In the genomic region with DNA sequence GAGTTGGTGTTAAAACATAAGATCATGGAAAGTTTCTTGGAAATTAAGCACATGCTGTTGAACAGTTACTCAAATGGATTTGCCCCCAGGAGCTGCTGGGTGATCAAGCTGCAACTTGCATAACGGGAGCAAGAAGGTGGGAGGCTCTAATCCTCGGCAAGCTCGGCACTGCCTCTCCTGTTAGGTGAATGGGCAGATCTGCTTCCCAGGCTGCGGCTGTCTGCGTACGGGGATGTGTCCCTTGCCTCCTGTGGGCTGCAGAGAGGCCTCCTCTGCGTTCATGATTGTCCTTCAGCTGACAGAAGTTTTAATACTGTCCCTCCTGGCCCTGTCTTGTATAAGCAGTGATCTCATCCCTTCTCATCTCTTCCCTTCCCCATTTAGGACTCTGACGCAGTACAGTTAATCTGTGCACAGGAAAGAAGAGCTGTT, we compare ENCODE assay signal across 19 cellular contexts. TPM values are rescaled to one million over a fixed set of nuclear protein-coding genes. Genes with fewer than 3 reads are reported as not detected.
A peak's percentile ranks its signal among the peaks of the same experiment; 100 is the strongest.
DNase-seq lines count a peak whose midpoint lies in the region.
"Had no signal": no experiment of that assay in that cellular context is flagged by ENCODE, and none has a peak within 500 bp of the region (broad histone marks: within the 10 kb centered on the region; RNA-seq: fewer than 3 reads in every experiment).

No MANE protein-coding gene starts in this region.

- no peak overlapping the region for H4K8ac ChIP-seq in neuronal stem cell (ENCODE audit: low read depth, low read length)

- H3K4me3 Mint-ChIP-seq in activated T-cell treated with anti-CD3 and anti-CD28 coated beads, Interleukin-2, amount 50 U/mL, for 24 hours: no peak overlapping the region
- H3K4me3 Mint-ChIP-seq: H9 had no signal

- peaks cover 37% of the 10 kb centered on the region for H3K4me1 Mint-ChIP-seq in activated T-cell treated with anti-CD3 and anti-CD28 coated beads, Interleukin-2, amount 50 U/mL, for 24 hours (ENCODE audit: low read depth)

- H3K27ac ChIP-seq in caudate nucleus (ENCODE audit: low read depth, low read length) (peak overlapping the region; percentile 72), temporal lobe (ENCODE audit: low read depth, low read length) (peak overlapping the region; percentile 47), neuronal stem cell (replicated peaks; ENCODE audit: low read length) (no peak overlapping the region)
- H3K27ac ChIP-seq: SJSA1 had no signal

- no peak overlapping the region for H2AFZ ChIP-seq in neuronal stem cell (ENCODE audit: low read length)

- no peak overlapping the region for H3K4ac ChIP-seq in neuronal stem cell (ENCODE audit: low read length)

- no peak overlapping the region for H2AK5ac ChIP-seq in neuronal stem cell (ENCODE audit: low read depth, low read length)

- no peaks in the 10 kb centered on the region for H3K4me1 ChIP-seq in neuronal stem cell (ENCODE audit: control insufficient read depth in 2 of 2, insufficient read depth in 1 of 2, low read depth in 1 of 2, low read length in 2 of 2)
- H3K4me1 ChIP-seq: gastrocnemius medialis had no signal

- H3K9me3 Mint-ChIP-seq in activated T-cell treated with anti-CD3 and anti-CD28 coated beads, Interleukin-2, amount 50 U/mL, for 24 hours: no peaks in the 10 kb centered on the region
- H3K9me3 Mint-ChIP-seq: H9 had no signal

- no peak for DNase-seq in activated T-cell treated with anti-CD3 and anti-CD28 coated beads, Interleukin-2, amount 50 U/mL, for 24 hours
- DNase-seq in activated T-cell treated with anti-CD3 and anti-CD28 coated beads, Interleukin-2, amount 50 U/mL, for 48 hours: no peak
- DNase-seq in caudate nucleus (lab: John Stamatoyannopoulos, UW): peak in 41 of 61 donors; percentile 9 to 87 (median 44)
- DNase-seq in iris pigment epithelial cell (ENCODE audit: low read depth): peak; percentile 51
- no peak for DNase-seq in RKO (ENCODE audit: low spot score)
- DNase-seq in MG63: no peak
- DNase-seq in neuronal stem cell (ENCODE audit: low spot score): no peak
- DNase-seq: activated CD8-positive, alpha-beta memory T cell treated with anti-CD3 and anti-CD28 coated beads for 24 hours; activated gamma-delta T cell; effector CD8-positive, alpha-beta T cell; gastrocnemius medialis; H9; KBM-7; mucosa of descending colon; NCI-H1417; NCI-H2227 treated with DMSO at 0.1 percent for 48 hours; stimulated activated CD4-positive, alpha-beta T cell treated with anti-CD3 and anti-CD28 coated beads, Interleukin-15, amount 100 ng/mL, for 24 hours had no signal

- peaks cover 27% of the 10 kb centered on the region for H3K36me3 ChIP-seq in MG63
- peaks cover 27 to 44% of the 10 kb centered on the region in 2 donors for H3K36me3 ChIP-seq in neuronal stem cell (replicated peaks in 1 of 2; ENCODE audit: control insufficient read depth in 2 of 2, insufficient read depth in 2 of 2, low read length in 2 of 2)

- H3K4me2 ChIP-seq in neuronal stem cell (ENCODE audit: insufficient read depth, low read length, poor library complexity, severe bottlenecking): no peak overlapping the region

- H4K91ac ChIP-seq in neuronal stem cell (ENCODE audit: low read depth, low read length, poor library complexity): no peak overlapping the region

- H2BK12ac ChIP-seq in neuronal stem cell (ENCODE audit: low read length): no peak overlapping the region

- H3K18ac ChIP-seq in neuronal stem cell (ENCODE audit: low read length): no peak overlapping the region

- H3K23ac ChIP-seq in neuronal stem cell (ENCODE audit: low read depth, low read length, poor library complexity): no peak overlapping the region

- no peaks in the 10 kb centered on the region for H3K79me1 ChIP-seq in neuronal stem cell (ENCODE audit: low read depth, low read length)

- H3K14ac ChIP-seq in neuronal stem cell (ENCODE audit: low read length): no peak overlapping the region

- peak overlapping the region; percentile 6 for H3K27ac Mint-ChIP-seq in activated T-cell treated with anti-CD3 and anti-CD28 coated beads, Interleukin-2, amount 50 U/mL, for 24 hours

- H3K36me3 Mint-ChIP-seq in activated T-cell treated with anti-CD3 and anti-CD28 coated beads, Interleukin-2, amount 50 U/mL, for 24 hours (ENCODE audit: low read depth): peaks cover 50% of the 10 kb centered on the region

- H3K27me3 Mint-ChIP-seq in activated T-cell treated with anti-CD3 and anti-CD28 coated beads, Interleukin-2, amount 50 U/mL, for 24 hours: no peaks in the 10 kb centered on the region

- H3K27me3 ChIP-seq in MG63 (no peaks in the 10 kb centered on the region), neuronal stem cell (ENCODE audit: control insufficient read depth in 3 of 3, insufficient read depth in 3 of 3, low read depth in 1 of 3, low read length in 3 of 3) (no peaks in the 10 kb centered on the region)
- H3K27me3 ChIP-seq: gastrocnemius medialis, SJSA1 had no signal

- no peak overlapping the region for H3K4me3 ChIP-seq in MG63
- no peak overlapping the region for H3K4me3 ChIP-seq in neuronal stem cell (ENCODE audit: low read length in 2 of 2)
- H3K4me3 ChIP-seq: gastrocnemius medialis, mucosa of descending colon, SJSA1 had no signal

- no peak overlapping the region for H2BK5ac ChIP-seq in neuronal stem cell (ENCODE audit: low read length)

- WGBS in neuronal stem cell (ENCODE audit: extremely low coverage in 2 of 2, insufficient read length in 2 of 2, insufficient replicate concordance in 1 of 2), 2 donors: no CpG with 5 or more reads among the region's 8 CpGs

- H2BK120ac ChIP-seq in neuronal stem cell (ENCODE audit: low read depth, low read length): no peak overlapping the region

- no peak overlapping the region for H2BK15ac ChIP-seq in neuronal stem cell (ENCODE audit: low read length)

- no peak overlapping the region for H3K9ac ChIP-seq in neuronal stem cell (ENCODE audit: low read depth, low read length, poor library complexity)

- H3K9me3 ChIP-seq in MG63: no peaks in the 10 kb centered on the region
- no peaks in the 10 kb centered on the region for H3K9me3 ChIP-seq in neuronal stem cell (replicated peaks in 1 of 2; ENCODE audit: control insufficient read depth in 2 of 2, insufficient read depth in 1 of 2, low read depth in 1 of 2, low read length in 2 of 2)
- H3K9me3 ChIP-seq: gastrocnemius medialis, mucosa of descending colon, SJSA1 had no signal

RNA-seq across cellular contexts. Expression of gene ATP1A1, which starts 36.7 kb away (rescaled TPM):
- total RNA-seq in temporal lobe: 98.8 TPM
- total RNA-seq in MG63 (2014; rRNA removed; shearing (Covaris generic); ENCODE audit: low replicate concordance): 88.6 and 124 TPM in 2 replicates
- polyA plus RNA-seq in neuronal stem cell (2013, experiment 1 of 2): 90.7 TPM
- 87.6 TPM for polyA plus RNA-seq in neuronal stem cell (2013, experiment 2 of 2)

Comparison
In these comparisons a context has a peak if more than half of its experiments do, and no peak if none do; other contexts are left out.
1. DNase-seq: peak in caudate nucleus (41 of 61) and iris pigment epithelial cell (single experiment); none in activated T-cell treated with anti-CD3 and anti-CD28 coated beads, Interleukin-2, amount 50 U/mL, for 24 hours (single experiment), activated T-cell treated with anti-CD3 and anti-CD28 coated beads, Interleukin-2, amount 50 U/mL, for 48 hours (0 of 2), RKO (single experiment), MG63 (single experiment) and neuronal stem cell (single experiment).